ENCODE assay signal across 8 cellular contexts in genomic region chr1:149390931-149391330, GRCh38.
DNase-seq lines count a peak whose midpoint lies in the region; ATAC-seq, FAIRE-seq and TF ChIP-seq lines count a peak whose summit lies in the region.
"Not testable (repeated sequence)": the region's sequence is repeated elsewhere in the genome, so short reads cannot be mapped to it uniquely, and the experiment has no call there.

No MANE protein-coding gene starts in this region.

- H3K9me3 ChIP-seq in DND-41 (ENCODE audit: insufficient read depth, low read length, severe bottlenecking); sigmoid colon; vagina: not testable (repeated sequence)

- not testable (repeated sequence) for H3K4me1 Mint-ChIP-seq in memory B cell

- not testable (repeated sequence) for H3K27ac ChIP-seq in DND-41 (ENCODE audit: low read length); vagina
- peak overlapping the region; percentile 50; the same call in 1 of the 2 replicates for H3K27ac ChIP-seq in VCaP
- H3K27ac ChIP-seq in sigmoid colon = peak overlapping the region; percentile 62 to 82 (median 72)

- H3K9ac ChIP-seq in DND-41 (ENCODE audit: low read depth, low read length) = peak overlapping the region; percentile 53; the same call in 1 of the 2 replicates

- intact Hi-C loops in sigmoid colon (cut with DNase I); vagina (cut with DNase I): not testable (repeated sequence)

- peaks cover 13% of the 10 kb centered on the region for H3K79me2 ChIP-seq in DND-41 (ENCODE audit: insufficient read depth, low read length)

- not testable (repeated sequence) for TF ChIP-seq CTCF in DND-41 (IDR thresholded peaks at IDR 0.05; ENCODE audit: borderline replicate concordance, extremely low read depth, low read length, poor library complexity, severe bottlenecking); LNCaP clone FGC (IDR thresholded peaks at IDR 0.05; ENCODE audit: control insufficient read depth, extremely low read depth, insufficient read depth); VCaP (conservative IDR thresholded peaks at IDR 0.05); bronchial epithelial cell (IDR thresholded peaks at IDR 0.05; ENCODE audit: insufficient read depth, low read length, severe bottlenecking); foreskin fibroblast (IDR thresholded peaks at IDR 0.05; ENCODE audit: low read depth, low read length); sigmoid colon (IDR thresholded peaks at IDR 0.05); vagina (IDR thresholded peaks at IDR 0.05)

- not testable (repeated sequence) for FAIRE-seq in bronchial epithelial cell (lab: Jason Lieb, UNC)

- not testable (repeated sequence) for H3K36me3 Mint-ChIP-seq in memory B cell

- not testable (repeated sequence) for H3K4me1 ChIP-seq in DND-41 (ENCODE audit: insufficient read depth, low read length); sigmoid colon; vagina

- H4K20me1 ChIP-seq in DND-41 (ENCODE audit: insufficient read depth, low read length) = not testable (repeated sequence)

- H3K27ac Mint-ChIP-seq in memory B cell = not testable (repeated sequence)

- H3K36me3 ChIP-seq in DND-41 (ENCODE audit: insufficient read depth, low read length); bronchial epithelial cell (ENCODE audit: control insufficient read depth, insufficient read depth, low read length); sigmoid colon; vagina: not testable (repeated sequence)

- not testable (repeated sequence) for H3K4me3 Mint-ChIP-seq in memory B cell

- TF ChIP-seq POLR2A in sigmoid colon (IDR thresholded peaks at IDR 0.05); vagina (IDR thresholded peaks at IDR 0.05): not testable (repeated sequence)

- WGBS in sigmoid colon, 2 donors = 0% methylated on average over 5 to 6 of the region's 43 CpGs

- not testable (repeated sequence) for TF ChIP-seq EP300 in sigmoid colon (IDR thresholded peaks at IDR 0.05)

- H2AFZ ChIP-seq in DND-41 (ENCODE audit: low read depth, low read length) = not testable (repeated sequence)

- not testable (repeated sequence) for H3K4me2 ChIP-seq in DND-41 (ENCODE audit: insufficient read depth, low read length)

- H3K4me3 ChIP-seq in DND-41 (ENCODE audit: low read depth in 1 of 2, low read length in 2 of 2) = peak overlapping the region in 1 of 2 experiments; percentile 52; a peak in 3 of 4 replicates
- H3K4me3 ChIP-seq in LNCaP clone FGC (ENCODE audit: low read depth, low read length) = peak overlapping the region; percentile 43
- H3K4me3 ChIP-seq in bronchial epithelial cell (ENCODE audit: low read depth, low read length) = peak overlapping the region; percentile 42
- H3K4me3 ChIP-seq in foreskin fibroblast (ENCODE audit: low read depth in 1 of 2, low read length in 2 of 2) = peak overlapping the region; percentile 37 to 41
- peak overlapping the region; percentile 38 to 52 (median 44) for H3K4me3 ChIP-seq in sigmoid colon
- H3K4me3 ChIP-seq in vagina = peak overlapping the region; percentile 42 to 48

- not testable (repeated sequence) for H3K27me3 ChIP-seq in DND-41 (ENCODE audit: insufficient read depth, low read length, poor library complexity); bronchial epithelial cell (ENCODE audit: control insufficient read depth, insufficient read depth, low read length); sigmoid colon; vagina

- DNase-seq in DND-41; LNCaP clone FGC (ENCODE audit: low read depth); bronchial epithelial cell (ENCODE audit: low read depth); foreskin fibroblast; memory B cell (ENCODE audit: low spot score in 2 of 2); sigmoid colon; vagina (ENCODE audit: extremely low spot score in 2 of 2): not testable (repeated sequence)

- not testable (repeated sequence) for H3K9me3 Mint-ChIP-seq in memory B cell

- not testable (repeated sequence) for H3K27me3 Mint-ChIP-seq in memory B cell

- ATAC-seq in DND-41 (ENCODE audit: insufficient read depth, low read depth) = peak; percentile 53
- peak; percentile 63 for ATAC-seq in memory B cell (ENCODE audit: low read depth)
